13 cellular contexts compared by ENCODE assay signal in the genomic region with DNA sequence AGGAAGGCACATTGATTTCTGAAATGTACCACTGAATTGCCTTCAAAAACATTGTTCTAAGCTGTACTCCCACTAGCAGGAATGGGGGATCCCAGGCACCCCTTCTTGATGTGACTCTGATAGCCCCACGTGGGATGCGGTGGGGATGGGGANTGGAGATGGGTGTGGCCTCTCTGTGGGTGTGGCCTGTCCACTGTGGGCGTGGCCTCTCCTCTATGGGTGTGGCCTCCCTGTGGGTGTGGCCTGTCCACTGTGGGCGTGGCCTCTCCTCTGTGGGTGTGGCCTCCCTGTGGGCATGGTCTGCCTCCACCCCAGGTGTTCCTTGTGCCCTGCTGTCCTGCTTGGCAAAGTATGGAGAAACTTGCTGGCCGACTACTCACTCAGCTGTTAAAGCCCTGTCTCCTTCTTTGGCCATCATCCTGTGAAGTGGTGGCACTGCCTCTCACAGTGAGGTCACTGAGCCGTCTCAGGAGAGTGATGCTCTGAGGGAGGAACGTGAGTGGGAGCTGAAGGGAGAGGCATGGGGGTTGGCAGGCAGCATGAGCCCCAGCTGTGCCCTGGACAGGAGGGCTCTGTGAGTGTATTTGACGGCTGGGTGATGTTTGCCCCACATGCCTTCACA. TPM values are rescaled to one million over a fixed set of nuclear protein-coding genes. Genes with fewer than 3 reads are reported as not detected.
DNase-seq lines count a peak whose midpoint lies in the region; ATAC-seq and TF ChIP-seq lines count a peak whose summit lies in the region.
"Had no signal": no experiment of that assay in that cellular context is flagged by ENCODE, and none has a peak within 500 bp of the region (broad histone marks: within the 10 kb centered on the region; RNA-seq: fewer than 3 reads in every experiment).

No MANE protein-coding gene starts in this region.

- H3K4me3 Mint-ChIP-seq in T-helper 17 cell (no peak overlapping the region), Calu3 (ENCODE audit: low read depth, unreplicated experiment) (no peak overlapping the region)

- H3K27me3 ChIP-seq in foreskin keratinocyte, result no peaks in the 10 kb centered on the region

- H3K27me3 Mint-ChIP-seq in T-helper 17 cell (peaks cover 25% of the 10 kb centered on the region), Calu3 (ENCODE audit: unreplicated experiment) (peaks cover 12% of the 10 kb centered on the region)

- peaks cover 2% of the 10 kb centered on the region for H3K36me3 Mint-ChIP-seq in T-helper 17 cell (ENCODE audit: low read depth)
- H3K36me3 Mint-ChIP-seq in Calu3 (ENCODE audit: insufficient read depth, unreplicated experiment), result no peaks in the 10 kb centered on the region

- peak; percentile 78 for DNase-seq in activated effector memory CD4-positive, alpha-beta T cell treated with anti-CD3 and anti-CD28 coated beads, Interleukin-2, amount 50 U/mL, for 16 hours
- no peak for DNase-seq in activated effector memory CD4-positive, alpha-beta T cell treated with Interleukin-2 at 50 U/mL for 16 hours
- DNase-seq in T-helper 17 cell, result peak in 1 of 3 donors; percentile 21
- no peak for DNase-seq in foreskin keratinocyte
- peak; percentile 34 for DNase-seq in stimulated activated naive CD8-positive, alpha-beta T cell treated with anti-CD3 and anti-CD28 coated beads, Interleukin-15, Interleukin-2, amounts not matched to agents 100 U/mL and 50 U/mL, for 24 hours
- no peak for DNase-seq in NCI-H2171 treated with DMSO at 0.1 percent for 48 hours (lab: John Stamatoyannopoulos, UW)
- no peak for DNase-seq in Calu3
- DNase-seq in NCI-H146 treated with DMSO at 0.1 percent for 48 hours (lab: John Stamatoyannopoulos, UW; ENCODE audit: unreplicated experiment), result no peak
- DNase-seq: AML-193; central memory CD4-positive, alpha-beta T cell; NCI-H1930; Right ventricle myocardium superior; stimulated activated naive CD4-positive, alpha-beta T cell treated with Interleukin-2 at 50 U/mL for 16 hours had no signal

- H3K27ac ChIP-seq in foreskin keratinocyte, result no peak overlapping the region

- CTCF ChIA-PET in Calu3 (lab: Charles Lee), result no interaction called here

- H3K4me1 Mint-ChIP-seq in T-helper 17 cell, result peaks cover 5% of the 10 kb centered on the region
- H3K4me1 Mint-ChIP-seq in Calu3 (ENCODE audit: low read depth, unreplicated experiment), result no peaks in the 10 kb centered on the region

- H3K9me3 Mint-ChIP-seq in Calu3 (ENCODE audit: low read depth, unreplicated experiment), result peaks cover 7% of the 10 kb centered on the region

- peak; percentile 81 for ATAC-seq in T-helper 17 cell
- ATAC-seq in foreskin keratinocyte, result peak; percentile 48
- ATAC-seq in stimulated activated naive CD8-positive, alpha-beta T cell treated with anti-CD3 and anti-CD28 coated beads, Interleukin-15, Interleukin-2, amounts not matched to agents 100 U/mL and 50 U/mL, for 24 hours, result no peak

- H3K9me3 ChIP-seq in T-helper 17 cell (ENCODE audit: control insufficient read depth, low read length, poor library complexity, severe bottlenecking), result no peaks in the 10 kb centered on the region

- H3K4me1 ChIP-seq in foreskin keratinocyte, result peaks cover 10% of the 10 kb centered on the region

- no TSS peak for BruUV-seq in Calu3 (replicated peaks; lab: Mats Ljungman, UMichigan)

- TF ChIP-seq CTCF in foreskin keratinocyte (conservative IDR thresholded peaks at IDR 0.05) (no peak), Calu3 (IDR thresholded peaks at IDR 0.05; ENCODE audit: unreplicated experiment) (no peak)

- H3K27ac Mint-ChIP-seq in T-helper 17 cell (no peak overlapping the region), Calu3 (ENCODE audit: unreplicated experiment) (no peak overlapping the region)

- intact Hi-C loops in Calu3 (cut with micrococcal nuclease; ENCODE audit: unreplicated experiment), result no loop called here

RNA-seq across cellular contexts. Expression of a gene that starts 6.7 kb away (rescaled TPM):
- total RNA-seq in T-helper 17 cell, result 1 to 10 TPM; 1.1 to 3.5 TPM
- total RNA-seq in foreskin keratinocyte, result 18.0 and 19.1 TPM in 2 replicates
- 14.0 and 14.1 TPM in 2 replicates for polyA plus RNA-seq in foreskin keratinocyte
- 0.81 and 1.5 TPM in 2 replicates for total RNA-seq in Calu3 (2022)

Comparison
In these comparisons a context has a peak if more than half of its experiments do, and no peak if none do; other contexts are left out.
1. DNase-seq: peak in activated effector memory CD4-positive, alpha-beta T cell treated with anti-CD3 and anti-CD28 coated beads, Interleukin-2, amount 50 U/mL, for 16 hours (single experiment) and stimulated activated naive CD8-positive, alpha-beta T cell treated with anti-CD3 and anti-CD28 coated beads, Interleukin-15, Interleukin-2, amounts not matched to agents 100 U/mL and 50 U/mL, for 24 hours (single experiment); none in activated effector memory CD4-positive, alpha-beta T cell treated with Interleukin-2 at 50 U/mL for 16 hours (single experiment), foreskin keratinocyte (0 of 2), NCI-H2171 treated with DMSO at 0.1 percent for 48 hours (single experiment), Calu3 (single experiment) and NCI-H146 treated with DMSO at 0.1 percent for 48 hours (single experiment).